ENCODE assay signal across 17 cellular contexts in the genomic region with DNA sequence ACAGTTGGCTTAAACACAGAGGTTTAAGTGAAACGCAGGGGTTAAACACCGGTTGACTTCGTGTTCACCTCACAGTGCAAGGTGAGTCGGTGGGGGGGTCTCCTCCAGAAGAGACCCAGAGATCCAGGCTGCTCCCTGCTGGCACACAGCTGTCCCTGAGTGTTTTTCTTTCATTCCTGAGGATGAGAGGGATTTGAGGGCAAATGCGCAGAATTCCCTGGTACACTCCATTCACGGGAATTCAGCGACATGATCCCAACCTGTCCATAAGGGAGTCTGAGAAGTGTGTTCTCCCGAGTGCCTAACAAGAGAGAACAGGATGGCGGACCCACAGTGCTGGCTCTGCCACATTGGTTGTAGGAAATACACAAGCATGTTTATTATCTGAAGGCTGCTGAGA.
"Had no signal": no experiment of that assay in that cellular context is flagged by ENCODE, and none has a peak within 500 bp of the region (broad histone marks: within the 10 kb centered on the region; RNA-seq: fewer than 3 reads in every experiment).

No MANE protein-coding gene starts in this region.

- H3K9me3 ChIP-seq: SK-N-SH had no signal

- DNase-seq: Kasumi-1, MM.1S, NCI-H1092 treated with DMSO at 0.1 percent for 48 hours, NCI-H1436, NCI-H187, NCI-H2029, NCI-H2081 treated with DMSO at 0.1 percent for 48 hours, NCI-H2171, NCI-H226, NCI-H446, NCI-H510A, NCI-H774, SHP77, SK-N-SH had no signal

- H3K9ac ChIP-seq: KMS-11, SK-N-SH had no signal

- H3K4me3 Mint-ChIP-seq: IgD-negative memory B cell had no signal

- H3K4me3 ChIP-seq: K562 had no signal

- H3K27ac Mint-ChIP-seq: IgD-negative memory B cell had no signal

- H3K4me2 ChIP-seq: KMS-11, SK-N-SH had no signal

- H3K9me3 Mint-ChIP-seq: IgD-negative memory B cell had no signal
